Comparison of ENCODE assay signal across 31 cellular contexts in the genomic region with DNA sequence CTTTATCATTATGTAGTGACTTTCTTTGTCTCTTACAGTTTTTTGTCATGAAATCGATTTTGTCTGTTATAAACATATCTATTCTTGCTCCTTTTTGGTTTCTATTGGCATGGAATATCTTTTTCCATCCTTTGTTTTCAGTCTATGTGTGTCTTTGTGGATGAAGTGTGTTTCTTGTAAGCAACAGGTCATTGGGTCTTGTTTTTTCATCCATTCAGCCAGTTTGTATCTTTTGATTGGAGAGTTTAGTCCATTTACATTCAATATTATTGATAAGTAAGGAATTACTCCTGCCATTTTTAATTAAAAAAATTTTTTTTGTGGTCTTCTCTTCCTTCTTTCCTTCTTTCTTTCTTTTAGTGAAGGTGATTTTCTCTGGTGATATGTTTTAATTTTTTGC.
DNase-seq lines count a peak whose midpoint lies in the region; ATAC-seq, FAIRE-seq and TF ChIP-seq lines count a peak whose summit lies in the region.
"Had no signal": no experiment of that assay in that cellular context is flagged by ENCODE, and none has a peak within 500 bp of the region (broad histone marks: within the 10 kb centered on the region; RNA-seq: fewer than 3 reads in every experiment).

No MANE protein-coding gene starts in this region.

- no peak for TF ChIP-seq POLR2A in K562 (conservative IDR thresholded peaks at IDR 0.05)

- ATAC-seq in K562 (no peak), HG02588 (IDR thresholded peaks at IDR 0.05; ENCODE audit: unreplicated experiment) (no peak)
- ATAC-seq: A549; CD8-positive, alpha-beta T cell had no signal

- H3K36me3 ChIP-seq in HEK293 (ENCODE audit: control insufficient read depth in 2 of 2, insufficient read depth in 1 of 2, low read length in 2 of 2) (no peaks in the 10 kb centered on the region), K562 (ENCODE audit: control insufficient read depth, insufficient read depth, low read length) (no peaks in the 10 kb centered on the region)
- H3K36me3 ChIP-seq: BE2C, BLaER1 had no signal

- WGBS in K562 (ENCODE audit: insufficient coverage, low coverage, missing lambda C conversion rate), result 6% methylated on average over 1 of the region's 1 CpG

- no peaks in the 10 kb centered on the region for H4K20me1 ChIP-seq in K562 (replicated peaks; ENCODE audit: control insufficient read depth, insufficient read depth, low read length)
- H4K20me1 ChIP-seq: BLaER1 had no signal

- H3K9me3 ChIP-seq in HEK293 (ENCODE audit: control insufficient read depth, insufficient read depth, low read depth, low read length) (no peaks in the 10 kb centered on the region), K562 (replicated peaks; ENCODE audit: control insufficient read depth, insufficient read depth, low read depth, low read length) (no peaks in the 10 kb centered on the region)
- H3K9me3 ChIP-seq: A549, BE2C had no signal

- in situ Hi-C loops in K562 (cut with MboI), result no loop called here

- no peaks in the 10 kb centered on the region for H3K9me1 ChIP-seq in K562 (ENCODE audit: control insufficient read depth, insufficient read depth, low read length)

- CTCF ChIA-PET in HEK293 (lab: Yijun Ruan, JAX), result no interaction called here
- CTCF ChIA-PET in K562 (lab: Yijun Ruan, JAX; ENCODE audit: low intra/inter-chr PET ratio), result no interaction called here

- FAIRE-seq in K562 (lab: Jason Lieb, UNC), result no peak
- FAIRE-seq: A204.1, A549, D721Med had no signal

- no peak overlapping the region for H3K4me2 ChIP-seq in K562 (ENCODE audit: insufficient read depth, low read length)
- H3K4me2 ChIP-seq: A549; BLaER1; BLaER1 treated with 17β-estradiol and CSF1 and Interleukin-3, amounts not matched to agents 10 nM and 100 nM had no signal

- POLR2A ChIA-PET in HEK293 (lab: Yijun Ruan, JAX) (no interaction called here), K562 (lab: Yijun Ruan, JAX) (no interaction called here)

- no peak overlapping the region for H3K9ac ChIP-seq in K562 (ENCODE audit: insufficient read depth in 1 of 2, low read depth in 2 of 2, low read length in 2 of 2)
- H3K9ac ChIP-seq: BLaER1; BLaER1 treated with 17β-estradiol and CSF1 and Interleukin-3, amounts not matched to agents 10 nM and 100 nM had no signal

- no peak for TF ChIP-seq RAD21 in K562 (CRISPR knock-in tag; conservative IDR thresholded peaks at IDR 0.05 in 1 of 2, IDR thresholded peaks at IDR 0.05 in 1 of 2)

- no peaks in the 10 kb centered on the region for H3K79me2 ChIP-seq in K562 (ENCODE audit: control insufficient read depth, insufficient read depth, low read length)

- no peaks in the 10 kb centered on the region for H3K27me3 ChIP-seq in K562 (ENCODE audit: control insufficient read depth in 2 of 2, insufficient read depth in 2 of 2, low read length in 2 of 2)
- H3K27me3 ChIP-seq: BE2C; BLaER1; BLaER1 treated with 17β-estradiol and CSF1 and Interleukin-3, amounts not matched to agents 10 nM and 100 nM had no signal

- no peak overlapping the region for H2AFZ ChIP-seq in K562 (ENCODE audit: low read depth, low read length)

- BruUV-seq in K562 (replicated peaks; lab: Mats Ljungman, UMichigan), result no TSS peak

- TF ChIP-seq EP300 in K562 (IDR thresholded peaks at IDR 0.05; ENCODE audit: low read length), result no peak

- H3K27ac ChIP-seq in HEK293 (ENCODE audit: extremely low read depth, low read depth, low read length) (no peak overlapping the region), K562 (ENCODE audit: extremely low read depth, low read depth, low read length) (no peak overlapping the region)
- H3K27ac ChIP-seq: 22Rv1; A549; BLaER1; BLaER1 treated with 17β-estradiol and CSF1 and Interleukin-3, amounts not matched to agents 10 nM and 100 nM; C4-2B had no signal

- intact Hi-C loops in K562 (cut with micrococcal nuclease), result no loop called here

- H3K4me1 ChIP-seq in HEK293 (ENCODE audit: control insufficient read depth, insufficient read depth, low read length), result no peaks in the 10 kb centered on the region
- H3K4me1 ChIP-seq in K562 (replicated peaks in 1 of 2; ENCODE audit: control insufficient read depth in 2 of 2, insufficient read depth in 2 of 2, low read length in 2 of 2), result no peaks in the 10 kb centered on the region
- H3K4me1 ChIP-seq: BE2C; BLaER1; BLaER1 treated with 17β-estradiol and CSF1 and Interleukin-3, amounts not matched to agents 10 nM and 100 nM had no signal

- TF ChIP-seq CTCF in HEK293 (tag by site-specific recombination; IDR thresholded peaks at IDR 0.05) (no peak), K562 (IDR thresholded peaks at IDR 0.05 in 2 of 3, conservative IDR thresholded peaks at IDR 0.05 in 1 of 3; ENCODE audit: insufficient read depth in 2 of 3, low read depth in 1 of 3, low read length in 3 of 3) (no peak)

- DNase-seq in K562 (ENCODE audit: extremely low read depth in 1 of 4, low spot score in 3 of 4), result no peak
- DNase-seq in activated CD4-positive, alpha-beta T cell treated with anti-CD3 and anti-CD28 coated beads for 4 hours, result no peak
- DNase-seq: 8988T; ACHN; AML-193; BE2C; C1 segment of cervical spinal cord; Caco-2; Calu3; CD4-positive, alpha-beta memory T cell; CD4-positive, alpha-beta T cell; CD4-positive, CD25-positive, alpha-beta regulatory T cell; CD8-positive, alpha-beta memory T cell; CD8-positive, alpha-beta T cell; COR-L47; DMS 273 treated with DMSO at 0.1 percent for 48 hours; DMS153; DMS53; DMS79; DMS79 treated with DMSO at 0.1 percent for 48 hours; DND-41; EL had no signal

- H3K4me3 ChIP-seq in HEK293 (ENCODE audit: low read depth, low read length) (no peak overlapping the region), K562 (no peak overlapping the region)
- H3K4me3 ChIP-seq: A549; BLaER1; BLaER1 treated with 17β-estradiol and CSF1 and Interleukin-3, amounts not matched to agents 10 nM and 100 nM had no signal

TF ChIP-seq in HEK293, 187 proteins besides CTCF, POLR2A, EP300 and RAD21:
- TF ChIP-seq ZSCAN16 (tag by site-specific recombination; IDR thresholded peaks at IDR 0.05) (no peak), SCRT2 (tag by site-specific recombination; IDR thresholded peaks at IDR 0.05) (peak; percentile 77), ZIC2 (tag by site-specific recombination; IDR thresholded peaks at IDR 0.05) (no peak), SETDB1 (IDR thresholded peaks at IDR 0.05; ENCODE audit: insufficient read length, low read length) (peak; percentile 76), SCRT1 (tag by site-specific recombination; IDR thresholded peaks at IDR 0.05; ENCODE audit: borderline replicate concordance) (0 out of 2 replicates have a peak, but pooled peaks have one; percentile 24)

TF ChIP-seq in K562, 482 proteins besides CTCF, POLR2A, EP300 and RAD21:
- TF ChIP-seq ZNF507 (tag; conservative IDR thresholded peaks at IDR 0.05), result peak; percentile 93
- no peak for TF ChIP-seq MYC (IDR thresholded peaks at IDR 0.05; ENCODE audit: low read depth, low read length)
- no peak for TF ChIP-seq MYC (CRISPR knock-in tag; IDR thresholded peaks at IDR 0.05; ENCODE audit: borderline replicate concordance, low read depth)
- no peak for TF ChIP-seq CBFA2T3 (IDR thresholded peaks at IDR 0.05)
- TF ChIP-seq ZHX1 (conservative IDR thresholded peaks at IDR 0.05; ENCODE audit: low read length), result no peak

Comparison
In these comparisons a context has a peak if more than half of its experiments do, and no peak if none do; other contexts are left out.
1. Of the 44 proteins assayed by ChIP-seq in both K562 and HEK293: peak only in K562: none; only in HEK293: SETDB1; in both: none; in neither: 43.